ENCODE assay signal across 22 cellular contexts in genomic region chr13:63909726-63910125, GRCh38.
"Had no signal": no experiment of that assay in that cellular context is flagged by ENCODE, and none has a peak within 500 bp of the region (broad histone marks: within the 10 kb centered on the region; RNA-seq: fewer than 3 reads in every experiment).

No MANE protein-coding gene starts in this region.

- H3K9me3 Mint-ChIP-seq: mesothelial cell of epicardium, type B pancreatic cell had no signal

- H3K4me3 Mint-ChIP-seq: immature natural killer cell; mesothelial cell of epicardium; naive B cell; natural killer cell; stimulated activated effector memory CD8-positive, alpha-beta T cell treated with anti-CD3 and anti-CD28 coated beads, Interleukin-12 subunit alpha, Interleukin-12 subunit beta, amount 100 ng/mL, for 72 hours; stimulated activated naive CD8-positive, alpha-beta T cell treated with anti-CD3 and anti-CD28 coated beads, Interleukin-15, Interleukin-2, amounts not matched to agents 100 ng/mL and 50 ng/mL, for 24 hours; type B pancreatic cell had no signal

- H3K4me1 Mint-ChIP-seq: immature natural killer cell; mesothelial cell of epicardium; naive B cell; natural killer cell; stimulated activated effector memory CD8-positive, alpha-beta T cell treated with anti-CD3 and anti-CD28 coated beads, Interleukin-12 subunit alpha, Interleukin-12 subunit beta, amount 100 ng/mL, for 72 hours had no signal

- H3K36me3 Mint-ChIP-seq: immature natural killer cell; mesothelial cell of epicardium; naive B cell; natural killer cell; stimulated activated effector memory CD8-positive, alpha-beta T cell treated with anti-CD3 and anti-CD28 coated beads, Interleukin-12 subunit alpha, Interleukin-12 subunit beta, amount 100 ng/mL, for 72 hours; type B pancreatic cell had no signal

- FAIRE-seq: islet of Langerhans, pancreas, small intestine had no signal

- H3K4me1 ChIP-seq: left ventricle myocardium inferior, pancreas, prostate gland, spleen, tibial nerve, uterus had no signal

- H3K9me3 ChIP-seq: pancreas, prostate gland, sigmoid colon, tibial nerve, uterus had no signal

- H3K36me3 ChIP-seq: left ventricle myocardium inferior, pancreas, prostate gland, sigmoid colon, spleen, tibial nerve, uterus had no signal

- H3K27ac Mint-ChIP-seq: immature natural killer cell; mesothelial cell of epicardium; naive B cell; natural killer cell; stimulated activated effector memory CD8-positive, alpha-beta T cell treated with anti-CD3 and anti-CD28 coated beads, Interleukin-12 subunit alpha, Interleukin-12 subunit beta, amount 100 ng/mL, for 72 hours; stimulated activated naive CD8-positive, alpha-beta T cell treated with anti-CD3 and anti-CD28 coated beads, Interleukin-15, Interleukin-2, amounts not matched to agents 100 ng/mL and 50 ng/mL, for 24 hours; type B pancreatic cell had no signal

- H3K27me3 ChIP-seq: pancreas, sigmoid colon, spleen, tibial nerve, uterus had no signal

- ATAC-seq: natural killer cell; pancreas; right cardiac atrium; stimulated activated effector memory CD8-positive, alpha-beta T cell treated with anti-CD3 and anti-CD28 coated beads, Interleukin-12 subunit alpha, Interleukin-12 subunit beta, amount 100 ng/mL, for 72 hours had no signal

- DNase-seq: immature natural killer cell; left ventricle myocardium inferior; mesendoderm; naive B cell; natural killer cell; pancreas; retina; sigmoid colon; small intestine; spleen; stimulated activated CD4-positive, alpha-beta T cell treated with anti-CD3 and anti-CD28 coated beads, Interleukin-4, amount 100 ng/mL, for 24 hours; stimulated activated naive CD4-positive, alpha-beta T cell; uterus had no signal

- H3K27ac ChIP-seq: left ventricle myocardium inferior, pancreas, prostate gland, sigmoid colon, spleen, tibial nerve, uterus had no signal

- H3K27me3 Mint-ChIP-seq: naive B cell; stimulated activated naive CD8-positive, alpha-beta T cell treated with anti-CD3 and anti-CD28 coated beads, Interleukin-15, Interleukin-2, amounts not matched to agents 100 ng/mL and 50 ng/mL, for 24 hours; type B pancreatic cell had no signal

- H3K4me3 ChIP-seq: left ventricle myocardium inferior, lung, pancreas, prostate gland, spleen, tibial nerve, uterus had no signal
